9 cellular contexts compared by ENCODE assay signal in the genomic region with DNA sequence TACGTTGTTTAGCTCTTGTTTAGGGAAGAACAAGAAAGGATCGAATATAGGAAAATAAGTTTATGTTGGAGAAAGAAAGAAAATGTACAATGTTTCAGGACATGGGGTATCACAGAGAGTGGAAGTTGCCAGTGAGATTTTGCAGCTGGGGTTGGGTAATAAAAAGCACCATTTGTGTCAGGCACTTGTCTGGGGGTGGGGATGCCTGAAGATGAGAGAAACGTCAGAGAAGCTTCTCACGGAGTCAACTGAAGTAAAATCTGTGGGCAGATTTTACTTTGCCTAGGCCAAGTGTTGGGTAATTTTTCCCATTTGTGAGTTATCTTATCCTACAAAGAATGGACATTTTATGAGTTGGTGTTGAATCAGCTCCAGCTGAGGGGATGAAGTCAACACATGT.
"Had no signal": no experiment of that assay in that cellular context is flagged by ENCODE, and none has a peak within 500 bp of the region (broad histone marks: within the 10 kb centered on the region; RNA-seq: fewer than 3 reads in every experiment).

No MANE protein-coding gene starts in this region.

- H2AFZ ChIP-seq: GM23248 had no signal

- H3K27ac ChIP-seq: GM23248, HL-60 had no signal

- H3K4me1 Mint-ChIP-seq: IgD-negative memory B cell had no signal

- H3K4me3 Mint-ChIP-seq: HFFc6, IgD-negative memory B cell had no signal

- H3K27ac Mint-ChIP-seq: HFFc6, IgD-negative memory B cell had no signal

- H3K9me3 ChIP-seq: HAP-1 had no signal

- H3K36me3 ChIP-seq: HAP-1 had no signal

- H3K4me3 ChIP-seq: GM23248, HAP-1 had no signal

- ATAC-seq: HCT116, HepG2 had no signal

- H3K9ac ChIP-seq: GM23248 had no signal

- H3K9me3 Mint-ChIP-seq: HFFc6, IgD-negative memory B cell had no signal

- H3K4me1 ChIP-seq: HAP-1 had no signal

- H3K36me3 Mint-ChIP-seq: IgD-negative memory B cell had no signal

- DNase-seq: GM23248, GOT3, H7, HFFc6 had no signal

- H3K27me3 Mint-ChIP-seq: IgD-negative memory B cell had no signal
